ENCODE assay signal across 11 cellular contexts in the genomic region with DNA sequence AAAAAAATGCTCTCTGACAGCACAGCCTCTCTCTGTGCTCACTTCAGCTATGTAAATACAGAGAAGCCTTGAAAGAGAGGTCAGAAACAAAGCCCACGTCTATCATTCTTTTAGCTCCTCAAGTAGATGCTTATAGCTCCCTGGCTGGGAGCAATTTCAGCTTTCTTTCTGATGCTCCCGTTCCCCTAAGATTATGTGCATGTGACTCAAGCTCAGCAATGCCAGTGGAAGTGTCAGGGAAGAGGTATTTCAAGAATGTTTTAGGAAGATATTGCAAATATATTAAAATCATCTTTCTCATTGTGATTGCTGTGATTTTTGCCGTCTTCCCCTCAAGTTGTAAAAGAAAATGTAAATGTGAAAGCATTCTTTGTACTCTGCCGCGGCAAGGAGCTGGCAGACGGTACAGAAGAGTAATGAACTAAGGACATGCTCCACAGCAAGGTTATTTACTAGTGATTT.
DNase-seq lines count a peak whose midpoint lies in the region; ATAC-seq and TF ChIP-seq lines count a peak whose summit lies in the region.
"Had no signal": no experiment of that assay in that cellular context is flagged by ENCODE, and none has a peak within 500 bp of the region (broad histone marks: within the 10 kb centered on the region; RNA-seq: fewer than 3 reads in every experiment).

No MANE protein-coding gene starts in this region.

- peak overlapping the region; percentile 58 for H3K4me2 ChIP-seq in neural cell (ENCODE audit: low read length)

- H3K4me3 ChIP-seq in epithelial cell of proximal tubule (ENCODE audit: low read depth, low read length) (peak overlapping the region; percentile 27), neural cell (ENCODE audit: low read length) (peak overlapping the region; percentile 51), testis (no peak overlapping the region)
- H3K4me3 ChIP-seq: transverse colon had no signal

- H3K27ac ChIP-seq in neural cell (ENCODE audit: low read length) = peak overlapping the region; percentile 72
- H3K27ac ChIP-seq in testis = no peak overlapping the region
- H3K27ac ChIP-seq: transverse colon had no signal

- H3K9me3 ChIP-seq in neural cell (ENCODE audit: low read length) (no peaks in the 10 kb centered on the region), testis (no peaks in the 10 kb centered on the region)
- H3K9me3 ChIP-seq: adrenal gland, transverse colon had no signal

- H2AFZ ChIP-seq in neural cell (ENCODE audit: low read depth, low read length) = no peak overlapping the region

- DNase-seq in ELF-1 (ENCODE audit: low read depth, low spot score) (peak; percentile 15), NCI-H2227 (lab: John Stamatoyannopoulos, UW; ENCODE audit: unreplicated experiment) (peak; percentile 64), epithelial cell of proximal tubule (ENCODE audit: low read depth) (no peak), hypothalamus (lab: John Stamatoyannopoulos, UW) (no peak), testis (no peak), NCI-H1930 (lab: John Stamatoyannopoulos, UW) (no peak)
- DNase-seq: NCI-H1694, transverse colon had no signal

- no peaks in the 10 kb centered on the region for H3K79me2 ChIP-seq in neural cell (replicated peaks; ENCODE audit: insufficient read depth, low read length)

- peak; percentile 93 for TF ChIP-seq EP300 in neural cell (conservative IDR thresholded peaks at IDR 0.05; ENCODE audit: poor library complexity, severe bottlenecking)

- H3K4me1 ChIP-seq in testis = peaks cover 3% of the 10 kb centered on the region
- H3K4me1 ChIP-seq: transverse colon had no signal

- peak; percentile 57 for TF ChIP-seq RAD21 in neural cell (conservative IDR thresholded peaks at IDR 0.05)

- peak overlapping the region; percentile 41 for H3K9ac ChIP-seq in neural cell (ENCODE audit: low read length)

- ATAC-seq in HG03342 (IDR thresholded peaks at IDR 0.05; ENCODE audit: unreplicated experiment) = no peak

- H3K27me3 ChIP-seq in neural cell (ENCODE audit: insufficient read depth, low read depth, low read length) = no peaks in the 10 kb centered on the region
- no peaks in the 10 kb centered on the region for H3K27me3 ChIP-seq in testis
- H3K27me3 ChIP-seq: adrenal gland, transverse colon had no signal

- no peaks in the 10 kb centered on the region for H4K20me1 ChIP-seq in neural cell (ENCODE audit: insufficient read depth)

- intact Hi-C loops in testis (cut with DNase I; ENCODE audit: low total_unique reads) = no loop called here

- H3K9me2 ChIP-seq in neural cell (ENCODE audit: insufficient read depth, low read length) = no peaks in the 10 kb centered on the region

- no peak for TF ChIP-seq CTCF in epithelial cell of proximal tubule (conservative IDR thresholded peaks at IDR 0.05; ENCODE audit: low read depth, low read length)
- TF ChIP-seq CTCF in neural cell (IDR thresholded peaks at IDR 0.05; ENCODE audit: poor library complexity, severe bottlenecking) = no peak
- no peak for TF ChIP-seq CTCF in testis (IDR thresholded peaks at IDR 0.05)

- 8 to 24% methylated on average over 6 of the region's 6 CpGs for WGBS in testis, 2 donors

- H3K36me3 ChIP-seq in neural cell (ENCODE audit: insufficient read depth, low read length) (no peaks in the 10 kb centered on the region), testis (ENCODE audit: low read depth, missing control alignments) (no peaks in the 10 kb centered on the region)
- H3K36me3 ChIP-seq: adrenal gland, transverse colon had no signal

- no peaks in the 10 kb centered on the region for H3F3A ChIP-seq in neural cell (ENCODE audit: insufficient read depth, low read length, poor library complexity, severe bottlenecking)

- no peak for TF ChIP-seq POLR2A in testis (IDR thresholded peaks at IDR 0.05)

TF ChIP-seq in neural cell, 6 proteins besides CTCF, POLR2A, EP300 and RAD21:
- no peak for TF ChIP-seq TAF1 (IDR thresholded peaks at IDR 0.05; ENCODE audit: low read depth)
- TF ChIP-seq POLR2AphosphoS5 (IDR thresholded peaks at IDR 0.05) = peak; percentile 72
- peak; percentile 43 for TF ChIP-seq SMC3 (conservative IDR thresholded peaks at IDR 0.05; ENCODE audit: poor library complexity)
- TF ChIP-seq, protein P1, sequence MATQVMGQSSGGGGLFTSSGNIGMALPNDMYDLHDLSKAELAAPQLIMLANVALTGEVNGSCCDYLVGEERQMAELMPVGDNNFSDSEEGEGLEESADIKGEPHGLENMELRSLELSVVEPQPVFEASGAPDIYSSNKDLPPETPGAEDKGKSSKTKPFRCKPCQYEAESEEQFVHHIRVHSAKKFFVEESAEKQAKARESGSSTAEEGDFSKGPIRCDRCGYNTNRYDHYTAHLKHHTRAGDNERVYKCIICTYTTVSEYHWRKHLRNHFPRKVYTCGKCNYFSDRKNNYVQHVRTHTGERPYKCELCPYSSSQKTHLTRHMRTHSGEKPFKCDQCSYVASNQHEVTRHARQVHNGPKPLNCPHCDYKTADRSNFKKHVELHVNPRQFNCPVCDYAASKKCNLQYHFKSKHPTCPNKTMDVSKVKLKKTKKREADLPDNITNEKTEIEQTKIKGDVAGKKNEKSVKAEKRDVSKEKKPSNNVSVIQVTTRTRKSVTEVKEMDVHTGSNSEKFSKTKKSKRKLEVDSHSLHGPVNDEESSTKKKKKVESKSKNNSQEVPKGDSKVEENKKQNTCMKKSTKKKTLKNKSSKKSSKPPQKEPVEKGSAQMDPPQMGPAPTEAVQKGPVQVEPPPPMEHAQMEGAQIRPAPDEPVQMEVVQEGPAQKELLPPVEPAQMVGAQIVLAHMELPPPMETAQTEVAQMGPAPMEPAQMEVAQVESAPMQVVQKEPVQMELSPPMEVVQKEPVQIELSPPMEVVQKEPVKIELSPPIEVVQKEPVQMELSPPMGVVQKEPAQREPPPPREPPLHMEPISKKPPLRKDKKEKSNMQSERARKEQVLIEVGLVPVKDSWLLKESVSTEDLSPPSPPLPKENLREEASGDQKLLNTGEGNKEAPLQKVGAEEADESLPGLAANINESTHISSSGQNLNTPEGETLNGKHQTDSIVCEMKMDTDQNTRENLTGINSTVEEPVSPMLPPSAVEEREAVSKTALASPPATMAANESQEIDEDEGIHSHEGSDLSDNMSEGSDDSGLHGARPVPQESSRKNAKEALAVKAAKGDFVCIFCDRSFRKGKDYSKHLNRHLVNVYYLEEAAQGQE (IDR thresholded peaks at IDR 0.05; ENCODE audit: borderline replicate concordance) = peak; percentile 91

Comparison
In these comparisons a context has a peak if more than half of its experiments do, and no peak if none do; other contexts are left out.
1. DNase-seq: peak in ELF-1 (single experiment) and NCI-H2227 (single experiment); none in epithelial cell of proximal tubule (single experiment), hypothalamus (0 of 51), testis (single experiment) and NCI-H1930 (0 of 2).
2. H3K4me3 ChIP-seq: peak in epithelial cell of proximal tubule (single experiment) and neural cell (single experiment); none in testis (0 of 2).